In genomic region chr16:57658130-57658877, GRCh38 we compare ENCODE assay signal across 34 cellular contexts. TPM values are rescaled to one million over a fixed set of nuclear protein-coding genes. Genes with fewer than 3 reads are reported as not detected.
DNase-seq lines count a peak whose midpoint lies in the region; ATAC-seq, FAIRE-seq and TF ChIP-seq lines count a peak whose summit lies in the region.
"Had no signal": no experiment of that assay in that cellular context is flagged by ENCODE, and none has a peak within 500 bp of the region (broad histone marks: within the 10 kb centered on the region; RNA-seq: fewer than 3 reads in every experiment).

No MANE protein-coding gene starts in this region.

- H3K14ac ChIP-seq in H1 (ENCODE audit: insufficient read length) (no peak overlapping the region), neuronal stem cell (ENCODE audit: low read length) (no peak overlapping the region)

- H3K79me2 ChIP-seq in H1 (ENCODE audit: control insufficient read depth in 1 of 2, insufficient read depth in 2 of 2, low read length in 2 of 2) = no peaks in the 10 kb centered on the region

- WGBS in H1 (ENCODE audit: extremely low coverage in 1 of 2, insufficient coverage in 1 of 2, insufficient read length in 1 of 2, insufficient replicate concordance in 2 of 2, low coverage in 1 of 2, low lambda C conversion rate in 2 of 2, missing lambda C conversion rate in 1 of 2), 2 experiments = 79% methylated on average over 10 of the region's 10 CpGs; no CpG with 5 or more reads in 1 of the 2 experiments
- WGBS in neuronal stem cell (ENCODE audit: extremely low coverage in 2 of 2, insufficient read length in 2 of 2, insufficient replicate concordance in 1 of 2), 2 donors = no CpG with 5 or more reads among the region's 10 CpGs

- H3K27ac ChIP-seq in H1 (ENCODE audit: low read depth, low read length) = no peak overlapping the region
- H3K27ac ChIP-seq in neuronal stem cell (replicated peaks; ENCODE audit: low read length) = no peak overlapping the region
- H3K27ac ChIP-seq in left lung = no peak overlapping the region
- H3K27ac ChIP-seq: BLaER1, GM23248, HL-60, SJCRH30 had no signal

- no peak overlapping the region for H2BK20ac ChIP-seq in H1 (ENCODE audit: low read length)

- DNase-seq in Right ventricle myocardium inferior (ENCODE audit: missing footprints) = peak; percentile 13
- DNase-seq in left cardiac atrium = no peak
- no peak for DNase-seq in HTR-8/SVneo (ENCODE audit: insufficient read length, low spot score)
- no peak for DNase-seq in H1 (ENCODE audit: low read depth in 1 of 2, low spot score in 2 of 2)
- no peak for DNase-seq in neuronal stem cell (ENCODE audit: low spot score)
- no peak for DNase-seq in NCI-H526 treated with DMSO at 0.1 percent for 48 hours (lab: John Stamatoyannopoulos, UW)
- DNase-seq in left lung = no peak
- DNase-seq in UCSD-AML1 (lab: John Stamatoyannopoulos, UW; ENCODE audit: unreplicated experiment) = no peak
- DNase-seq: CD4-positive, CD25-positive, alpha-beta regulatory T cell; COR-L47; DMS 273 treated with DMSO at 0.1 percent for 48 hours; DMS79 treated with DMSO at 0.1 percent for 48 hours; GF-D8; GM23248; H9; Kasumi-1; MV-4-11; NCI-H1105; NCI-H1436 treated with DMSO at 0.1 percent for 48 hours; NCI-H1930; NCI-H2107; NCI-H446; NCI-H524 treated with DMSO at 0.1 percent for 48 hours; NCI-H82; NK-92 treated with Interleukin-12 subunit alpha and Interleukin-12 subunit beta, amount 100 ng/mL, for 24 hours; PC-3; SJCRH30 had no signal

- H3K4me2 ChIP-seq in H1 (ENCODE audit: insufficient read depth in 1 of 2, low read depth in 2 of 2, low read length in 2 of 2) (no peak overlapping the region), neuronal stem cell (ENCODE audit: insufficient read depth, low read length, poor library complexity, severe bottlenecking) (no peak overlapping the region)
- H3K4me2 ChIP-seq: BLaER1 had no signal

- H3K23ac ChIP-seq in H1 (ENCODE audit: insufficient read length) (no peak overlapping the region), neuronal stem cell (ENCODE audit: low read depth, low read length, poor library complexity) (no peak overlapping the region)

- TF ChIP-seq EP300 in H1 (IDR thresholded peaks at IDR 0.05; ENCODE audit: borderline replicate concordance in 1 of 2, low read depth in 2 of 2, low read length in 2 of 2) = no peak

- no peaks in the 10 kb centered on the region for H3K9me3 ChIP-seq in H1 (ENCODE audit: insufficient read depth in 2 of 2, low read depth in 1 of 2, low read length in 1 of 2)
- no peaks in the 10 kb centered on the region for H3K9me3 ChIP-seq in neuronal stem cell (replicated peaks in 1 of 2; ENCODE audit: control insufficient read depth in 2 of 2, insufficient read depth in 1 of 2, low read depth in 1 of 2, low read length in 2 of 2)
- no peaks in the 10 kb centered on the region for H3K9me3 ChIP-seq in left lung
- H3K9me3 ChIP-seq: BLaER1, SJCRH30 had no signal

- H3K4me1 ChIP-seq in H1 (replicated peaks in 1 of 4; ENCODE audit: control insufficient read depth in 3 of 4, insufficient read depth in 4 of 4, low read length in 3 of 4) = peaks cover 0 to 3% (median 0%) of the 10 kb centered on the region in 4 experiments; a peak in 3 of 7 replicates
- H3K4me1 ChIP-seq in neuronal stem cell (ENCODE audit: control insufficient read depth in 2 of 2, insufficient read depth in 1 of 2, low read depth in 1 of 2, low read length in 2 of 2) = peaks cover 7 to 10% of the 10 kb centered on the region in 2 donors
- H3K4me1 ChIP-seq in left lung = no peaks in the 10 kb centered on the region
- H3K4me1 ChIP-seq: SJCRH30 had no signal

- H2BK5ac ChIP-seq in H1 (ENCODE audit: low read depth, low read length) (no peak overlapping the region), neuronal stem cell (ENCODE audit: low read length) (no peak overlapping the region)

- H3K4me3 ChIP-seq in H1 (ENCODE audit: extremely low read depth in 1 of 4, insufficient read depth in 2 of 4, low read depth in 3 of 4, low read length in 4 of 4) = no peak overlapping the region
- H3K4me3 ChIP-seq in neuronal stem cell (ENCODE audit: low read length in 2 of 2) = peak overlapping the region in 1 of 2 donors; percentile 2
- no peak overlapping the region for H3K4me3 ChIP-seq in left lung
- H3K4me3 ChIP-seq: BLaER1, GM23248, SJCRH30 had no signal

- no peak for TF ChIP-seq CTCF in H1 (IDR thresholded peaks at IDR 0.05; ENCODE audit: control extremely low read depth in 1 of 3, insufficient read depth in 1 of 3, low read depth in 1 of 3, low read length in 3 of 3)
- no peak for TF ChIP-seq CTCF in left lung (IDR thresholded peaks at IDR 0.05)

- H2BK15ac ChIP-seq in H1 (ENCODE audit: low read length) (no peak overlapping the region), neuronal stem cell (ENCODE audit: low read length) (no peak overlapping the region)

- 0 out of 7 replicates have a peak overlapping the region, but pooled peaks of 1 of the 4 experiments have one; percentile 37 for H3K9ac ChIP-seq in H1 (replicated peaks in 1 of 4; ENCODE audit: extremely low read depth in 1 of 4, low read depth in 3 of 4, low read length in 3 of 4)
- H3K9ac ChIP-seq in neuronal stem cell (ENCODE audit: low read depth, low read length, poor library complexity) = peak overlapping the region; percentile 17
- H3K9ac ChIP-seq: BLaER1, GM23248 had no signal

- no peaks in the 10 kb centered on the region for H4K20me1 ChIP-seq in H1 (replicated peaks in 1 of 2; ENCODE audit: control insufficient read depth in 1 of 2, insufficient read depth in 2 of 2, low read length in 2 of 2)
- H4K20me1 ChIP-seq: BLaER1 had no signal

- H3K27me3 ChIP-seq in H1 (replicated peaks in 1 of 4; ENCODE audit: control insufficient read depth in 3 of 4, extremely low read depth in 1 of 4, insufficient read depth in 3 of 4, low read length in 3 of 4) (no peaks in the 10 kb centered on the region), neuronal stem cell (ENCODE audit: control insufficient read depth in 3 of 3, insufficient read depth in 3 of 3, low read depth in 1 of 3, low read length in 3 of 3) (no peaks in the 10 kb centered on the region), left lung (no peaks in the 10 kb centered on the region)
- H3K27me3 ChIP-seq: BLaER1 had no signal

- TF ChIP-seq RAD21 in H1 (IDR thresholded peaks at IDR 0.05 in 1 of 2, conservative IDR thresholded peaks at IDR 0.05 in 1 of 2; ENCODE audit: low read depth in 2 of 2, low read length in 2 of 2) = no peak

- H3K79me1 ChIP-seq in H1 (ENCODE audit: low read depth, low read length) (no peaks in the 10 kb centered on the region), neuronal stem cell (ENCODE audit: low read depth, low read length) (no peaks in the 10 kb centered on the region)

- intact Hi-C loops in Right ventricle myocardium inferior (cut with DNase I) = no loop called here
- intact Hi-C loops in left cardiac atrium (cut with DNase I) = no loop called here
- intact Hi-C loops in left lung (cut with DNase I) = no loop called here

- no peak overlapping the region for H2AFZ ChIP-seq in H1 (ENCODE audit: low read length)
- H2AFZ ChIP-seq in neuronal stem cell (ENCODE audit: low read length) = no peak overlapping the region
- H2AFZ ChIP-seq: GM23248 had no signal

- H3K56ac ChIP-seq in H1 (replicated peaks; ENCODE audit: insufficient read length, low read depth, low read length) = no peak overlapping the region

- H3K36me3 ChIP-seq in H1 (ENCODE audit: control insufficient read depth in 2 of 4, insufficient read depth in 4 of 4, low read length in 3 of 4) (no peaks in the 10 kb centered on the region), neuronal stem cell (replicated peaks in 1 of 2; ENCODE audit: control insufficient read depth in 2 of 2, insufficient read depth in 2 of 2, low read length in 2 of 2) (peaks cover 60 to 73% of the 10 kb centered on the region in 2 donors), left lung (peaks cover 0 to 72% of the 10 kb centered on the region in 2 donors)
- H3K36me3 ChIP-seq: BLaER1, SJCRH30 had no signal

- FAIRE-seq in HTR-8/SVneo (lab: Jason Lieb, UNC) (peak; percentile 88), H1 (lab: Jason Lieb, UNC) (no peak)
- FAIRE-seq: GM18507 had no signal

- ATAC-seq in Right ventricle myocardium inferior (no peak), left cardiac atrium (no peak), left lung (no peak)
- ATAC-seq: PC-3, SK-N-SH treated with all-trans-retinoic acid at 6 μM for 48 hours had no signal

- no peak overlapping the region for H4K8ac ChIP-seq in H1 (ENCODE audit: extremely low read depth, insufficient read depth, low read length)
- H4K8ac ChIP-seq in neuronal stem cell (ENCODE audit: low read depth, low read length) = no peak overlapping the region

- H3K23me2 ChIP-seq in H1 (ENCODE audit: low read depth, low read length) = no peaks in the 10 kb centered on the region

- peak overlapping the region; percentile 8 for H4K5ac ChIP-seq in H1 (ENCODE audit: insufficient read length, low read depth, low read length)

- H2BK120ac ChIP-seq in H1 (replicated peaks; ENCODE audit: low read depth, low read length) = no peak overlapping the region
- no peak overlapping the region for H2BK120ac ChIP-seq in neuronal stem cell (ENCODE audit: low read depth, low read length)

- H3K18ac ChIP-seq in H1 (ENCODE audit: extremely low read depth, low read length) (no peak overlapping the region), neuronal stem cell (ENCODE audit: low read length) (no peak overlapping the region)

- TF ChIP-seq POLR2A in H1 (IDR thresholded peaks at IDR 0.05; ENCODE audit: control extremely low read depth in 1 of 2, low read depth in 2 of 2, low read length in 2 of 2) = no peak

- H4K91ac ChIP-seq in H1 (replicated peaks; ENCODE audit: insufficient read length, low read length) (peak overlapping the region; percentile 12), neuronal stem cell (ENCODE audit: low read depth, low read length, poor library complexity) (no peak overlapping the region)

- H2BK12ac ChIP-seq in H1 (ENCODE audit: low read depth, low read length) (no peak overlapping the region), neuronal stem cell (ENCODE audit: low read length) (no peak overlapping the region)

- H2AK5ac ChIP-seq in H1 (ENCODE audit: low read depth, low read length) (no peak overlapping the region), neuronal stem cell (ENCODE audit: low read depth, low read length) (no peak overlapping the region)

- CTCF ChIA-PET in H1 (lab: Charles Lee; ENCODE audit: partially characterized antibody) = interaction anchor here (0.8 to 2.8 kb wide), 6 partner anchors 8 to 67 kb away, joined by 3 to 12 read pairs (median 4); partner anchors contain the start of gene ADGRG3

- no peak overlapping the region for H3K4ac ChIP-seq in H1 (replicated peaks; ENCODE audit: insufficient read length, low read depth, low read length)
- H3K4ac ChIP-seq in neuronal stem cell (ENCODE audit: low read length) = no peak overlapping the region

- POLR2A ChIA-PET in H1 (lab: Charles Lee; ENCODE audit: partially characterized antibody) = no interaction called here

RNA-seq across cellular contexts. Expression of gene ADGRG3, which starts 9.8 kb away (rescaled TPM):
- total RNA-seq in Right ventricle myocardium inferior = 0.87 TPM
- 1 to 10 TPM in 1 of 2 donors, under 1 TPM in 1; 0.97 to 1.1 TPM for total RNA-seq in left cardiac atrium
- 0.15 and 0.28 TPM in 2 replicates for total RNA-seq in H1 (2021; fragmentation: NEBNext Ultra II Directional; extraction: Animal tissue kit (Norgen Biotek cat#: 25700))
- polyA plus RNA-seq in H1 (2011; rRNA removed) = 0.94 and 0.98 TPM in 2 replicates
- 1.00 TPM for polyA plus RNA-seq in H1 (2011; cell fraction: cytosol; rRNA removed)
- polyA plus RNA-seq in H1 (2011; cell fraction: nucleus; rRNA removed) = 0.87 TPM
- 0.64 to 1.4 TPM (median 0.87 TPM) in 4 replicates for polyA plus RNA-seq in H1 (2012, experiment 1 of 2)
- polyA plus RNA-seq in H1 (2012, experiment 2 of 2) = 0.42 TPM
- polyA plus RNA-seq in H1 (2013, experiment 1 of 2) = 0.20 TPM
- 0.52 TPM for polyA plus RNA-seq in H1 (2013, experiment 2 of 2)
- polyA minus RNA-seq in H1 (2011; rRNA and poly(A)+ RNA removed) = 0.59 and 0.69 TPM in 2 replicates
- polyA minus RNA-seq in H1 (2011; cell fraction: cytosol; rRNA and poly(A)+ RNA removed) = not detected
- polyA minus RNA-seq in H1 (2011; cell fraction: nucleus; rRNA and poly(A)+ RNA removed) = 0.60 TPM
- polyA plus RNA-seq in neuronal stem cell (2013, experiment 1 of 2) = 0.25 TPM
- polyA plus RNA-seq in neuronal stem cell (2013, experiment 2 of 2) = 0.33 TPM
- total RNA-seq in left lung = 10 to 100 TPM in 1 of 2 donors, 1 to 10 TPM in 1; 1.1 to 29.8 TPM
- total RNA-seq: A172, GM23248, M059J, PC-3, SJCRH30 had no signal
- polyA plus RNA-seq: AG04450; CD4-positive, CD25-positive, alpha-beta regulatory T cell; GM23248 had no signal

RNA-seq across cellular contexts. Expression of gene ADGRG1, which starts 29.9 kb away (rescaled TPM):
- 23.1 TPM for total RNA-seq in Right ventricle myocardium inferior
- 10 to 100 TPM; 22.9 to 41.9 TPM for total RNA-seq in left cardiac atrium
- total RNA-seq in H1 (2021; fragmentation: NEBNext Ultra II Directional; extraction: Animal tissue kit (Norgen Biotek cat#: 25700)) = 0.78 and 1.3 TPM in 2 replicates
- 2.6 and 2.9 TPM in 2 replicates for polyA plus RNA-seq in H1 (2011; rRNA removed)
- 1.3 TPM for polyA plus RNA-seq in H1 (2011; cell fraction: cytosol; rRNA removed)
- polyA plus RNA-seq in H1 (2011; cell fraction: nucleus; rRNA removed) = 1.6 TPM
- 0.99 to 2.2 TPM (median 1.4 TPM) in 4 replicates for polyA plus RNA-seq in H1 (2012, experiment 1 of 2)
- polyA plus RNA-seq in H1 (2012, experiment 2 of 2) = 1.4 TPM
- polyA plus RNA-seq in H1 (2013, experiment 1 of 2) = 2.8 TPM
- polyA plus RNA-seq in H1 (2013, experiment 2 of 2) = 3.7 TPM
- 1.2 and 1.7 TPM in 2 replicates for polyA minus RNA-seq in H1 (2011; rRNA and poly(A)+ RNA removed)
- 0.81 TPM for polyA minus RNA-seq in H1 (2011; cell fraction: cytosol; rRNA and poly(A)+ RNA removed)
- 3.1 TPM for polyA minus RNA-seq in H1 (2011; cell fraction: nucleus; rRNA and poly(A)+ RNA removed)
- polyA plus RNA-seq in neuronal stem cell (2013, experiment 1 of 2) = 127 TPM
- 124 TPM for polyA plus RNA-seq in neuronal stem cell (2013, experiment 2 of 2)
- 10 to 100 TPM; 53.2 to 78.4 TPM for total RNA-seq in left lung

RNA-seq across cellular contexts. Expression of gene DRC7, which starts 36.3 kb away (rescaled TPM):
- total RNA-seq in Right ventricle myocardium inferior (not detected), left cardiac atrium (not detected), left lung (1 to 10 TPM in 1 of 2 donors, under 1 TPM in 1; 0.52 to 3.8 TPM)
- total RNA-seq in H1 (2021; fragmentation: NEBNext Ultra II Directional; extraction: Animal tissue kit (Norgen Biotek cat#: 25700)) = not detected in 2 replicates
- polyA plus RNA-seq in H1 (2011; rRNA removed) = 0.13 and 0.14 TPM in 2 replicates
- polyA plus RNA-seq in H1 (2011; cell fraction: cytosol; rRNA removed) = 0.16 TPM
- polyA plus RNA-seq in H1 (2011; cell fraction: nucleus; rRNA removed) = 0.27 TPM
- polyA plus RNA-seq in H1 (2012, experiment 1 of 2) = 0.23 to 0.48 TPM (median 0.27 TPM) in 3 of 4 replicates, not detected in the other
- polyA plus RNA-seq in H1 (2012, experiment 2 of 2) = not detected
- polyA plus RNA-seq in H1 (2013, experiment 1 of 2) = 0.06 TPM
- polyA plus RNA-seq in H1 (2013, experiment 2 of 2) = 0.04 TPM
- polyA minus RNA-seq in H1 (2011; rRNA and poly(A)+ RNA removed) = 0.09 TPM in 1 of 2 replicates, not detected in the other
- polyA minus RNA-seq in H1 (2011; cell fraction: cytosol; rRNA and poly(A)+ RNA removed) = not detected
- not detected for polyA minus RNA-seq in H1 (2011; cell fraction: nucleus; rRNA and poly(A)+ RNA removed)
- polyA plus RNA-seq in neuronal stem cell (2013, experiment 1 of 2) = 0.28 TPM
- polyA plus RNA-seq in neuronal stem cell (2013, experiment 2 of 2) = 0.21 TPM
- total RNA-seq: A172; CD4-positive, CD25-positive, alpha-beta regulatory T cell; GM23248; M059J; PC-3; SJCRH30 had no signal
- polyA plus RNA-seq: AG04450; CD4-positive, CD25-positive, alpha-beta regulatory T cell; GM23248 had no signal

Comparison
In these comparisons a context has a peak if more than half of its experiments do, and no peak if none do; other contexts are left out.
1. RNA of gene ADGRG1, which starts 29.9 kb away (total RNA-seq): 53.2 to 78.4 TPM in left lung, 22.9 to 41.9 TPM in left cardiac atrium and 23.1 TPM in Right ventricle myocardium inferior (single experiment); 0.78 to 1.3 TPM in H1; every median in the first group is over 10 times any median in the second.